ENCODE assay signal across 8 cellular contexts in the genomic region with DNA sequence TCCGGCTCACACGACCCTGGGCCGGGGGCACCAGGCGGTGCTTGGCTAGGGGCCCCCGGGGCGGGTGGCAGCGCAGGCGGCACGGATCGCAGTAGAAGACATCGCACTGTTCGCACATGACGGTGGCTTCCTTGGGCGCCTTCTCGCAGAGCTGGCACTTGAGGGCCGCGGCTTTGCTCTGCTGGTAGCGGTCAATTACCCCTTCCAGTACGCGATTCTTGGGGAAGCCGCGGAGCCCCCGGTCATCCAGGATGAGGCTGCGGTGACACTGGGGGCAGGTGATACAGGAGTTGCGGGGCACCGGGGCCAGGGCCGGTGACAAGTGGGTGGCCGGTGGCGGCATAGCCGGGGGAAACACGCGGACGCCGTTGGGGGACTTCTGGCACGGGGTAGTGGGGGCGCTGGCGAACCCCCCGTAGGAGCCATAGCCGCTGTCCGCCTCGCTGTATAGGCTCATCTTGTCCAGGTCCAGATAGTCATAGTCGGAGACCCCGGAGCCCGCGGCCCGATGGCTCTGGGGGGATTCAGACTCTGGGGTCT. TPM values are rescaled to one million over a fixed set of nuclear protein-coding genes. Genes with fewer than 3 reads are reported as not detected.
DNase-seq lines count a peak whose midpoint lies in the region; ATAC-seq and FAIRE-seq lines count a peak whose summit lies in the region.

No MANE protein-coding gene starts in this region.

- H3K4me1 Mint-ChIP-seq in activated naive CD8-positive, alpha-beta T cell (ENCODE audit: low read depth) = peaks cover 18% of the 10 kb centered on the region

- 2 to 10% (median 3%) methylated on average over 44 to 46 of the region's 46 CpGs for WGBS in small intestine, 3 donors

- ATAC-seq in GM21381 (IDR thresholded peaks at IDR 0.05; ENCODE audit: unreplicated experiment) = no peak

- H3K4me3 ChIP-seq in GM08714 (ENCODE audit: low read length) = peak overlapping the region; percentile 51; the same call in 1 of the 2 replicates
- peak overlapping the region; percentile 52 for H3K4me3 ChIP-seq in MG63
- peak overlapping the region; percentile 56 for H3K4me3 ChIP-seq in iPS-11a (ENCODE audit: low read depth, low read length)
- H3K4me3 ChIP-seq in small intestine (ENCODE audit: low read depth in 1 of 2, low read length in 2 of 2) = peak overlapping the region; percentile 44 to 60

- H3K9me3 ChIP-seq in MG63 (no peaks in the 10 kb centered on the region), small intestine (ENCODE audit: control insufficient read depth, low read depth) (no peaks in the 10 kb centered on the region)

- no peak overlapping the region for H3K27ac Mint-ChIP-seq in activated naive CD8-positive, alpha-beta T cell

- H3K27me3 ChIP-seq in MG63 (peaks cover 4% of the 10 kb centered on the region; the same call in 1 of the 2 replicates), small intestine (ENCODE audit: control insufficient read depth in 2 of 2, insufficient read depth in 2 of 2, low read length in 2 of 2) (peaks cover 9 to 13% of the 10 kb centered on the region in 2 donors)

- H3K27ac ChIP-seq in small intestine (ENCODE audit: low read depth in 1 of 2, low read length in 1 of 2) = no peak overlapping the region

- peaks cover 2% of the 10 kb centered on the region for H3K27me3 Mint-ChIP-seq in activated naive CD8-positive, alpha-beta T cell

- H3K36me3 ChIP-seq in MG63 = no peaks in the 10 kb centered on the region
- H3K36me3 ChIP-seq in small intestine (ENCODE audit: control insufficient read depth in 2 of 2, insufficient read depth in 2 of 2, low read length in 2 of 2) = no peaks in the 10 kb centered on the region

- H3K4me3 Mint-ChIP-seq in activated naive CD8-positive, alpha-beta T cell = peak overlapping the region; percentile 89

- peaks cover 0 to 3% of the 10 kb centered on the region in 2 donors for H3K4me1 ChIP-seq in small intestine (ENCODE audit: control insufficient read depth in 2 of 2, insufficient read depth in 1 of 2, low read depth in 1 of 2, low read length in 1 of 2)

- H3K36me3 Mint-ChIP-seq in activated naive CD8-positive, alpha-beta T cell = no peaks in the 10 kb centered on the region

- FAIRE-seq in small intestine (lab: Jason Lieb, UNC) = no peak

- DNase-seq in MG63 (peak; percentile 9), small intestine (no peak), NCI-H2107 (lab: John Stamatoyannopoulos, UW) (no peak), RPMI8226 (no peak)

- H3K9me3 Mint-ChIP-seq in activated naive CD8-positive, alpha-beta T cell (ENCODE audit: low read depth) = no peaks in the 10 kb centered on the region

RNA-seq across cellular contexts. Expression of gene TRIM9, which starts 0.6 kb away (rescaled TPM):
- 0.33 and 0.79 TPM in 2 replicates for total RNA-seq in MG63 (2014; rRNA removed; shearing (Covaris generic); ENCODE audit: low replicate concordance)
- 1 to 10 TPM in 1 of 3 donors, not detected in 2; 1.3 TPM for polyA plus RNA-seq in small intestine
